ENCODE assay signal across 8 cellular contexts in genomic region chr6:113414511-113414910, GRCh38.
DNase-seq lines count a peak whose midpoint lies in the region; ATAC-seq and TF ChIP-seq lines count a peak whose summit lies in the region.

No MANE protein-coding gene starts in this region.

- no peaks in the 10 kb centered on the region for H3K36me3 Mint-ChIP-seq in nephron (ENCODE audit: low read depth)

- no peaks in the 10 kb centered on the region for H3K36me3 ChIP-seq in vagina

- H3K27me3 ChIP-seq in dorsolateral prefrontal cortex (no peaks in the 10 kb centered on the region), vagina (no peaks in the 10 kb centered on the region)

- TF ChIP-seq CTCF in dorsolateral prefrontal cortex (IDR thresholded peaks at IDR 0.05 in 54 of 56, conservative IDR thresholded peaks at IDR 0.05 in 2 of 56; ENCODE audit: low read depth in 1 of 56, partially characterized antibody in 56 of 56) (peak in 38 of 56 donors; percentile 15 to 55 (median 33)), nephron (IDR thresholded peaks at IDR 0.05; ENCODE audit: unreplicated experiment in 3 of 3) (peak in 1 of 3 experiments; percentile 22), vagina (IDR thresholded peaks at IDR 0.05) (peak in 1 of 3 experiments; percentile 23)

- peaks cover 17% of the 10 kb centered on the region for H3K4me1 ChIP-seq in vagina

- H3K27me3 Mint-ChIP-seq in nephron (ENCODE audit: low read depth), result no peaks in the 10 kb centered on the region

- H3K27ac Mint-ChIP-seq in nephron, result peak overlapping the region; percentile 1 to 20 (median 12)

- intact Hi-C loops in dorsolateral prefrontal cortex (cut with DNase I), result no loop called here
- intact Hi-C loops in vagina (cut with DNase I), result no loop called here

- DNase-seq in DMS114 treated with DMSO at 0.1 percent for 48 hours (lab: John Stamatoyannopoulos, UW; ENCODE audit: unreplicated experiment) (peak; percentile 22), NCI-H526 (lab: John Stamatoyannopoulos, UW) (peak; percentile 2 to 56), dorsolateral prefrontal cortex (peak in 2 of 10 donors; percentile 10 to 57), vagina (ENCODE audit: extremely low spot score in 2 of 2) (no peak)

- H3K4me3 ChIP-seq in dorsolateral prefrontal cortex (no peak overlapping the region), vagina (no peak overlapping the region)

- no peak for TF ChIP-seq POLR2A in vagina (IDR thresholded peaks at IDR 0.05)

- ATAC-seq in HG03460 (IDR thresholded peaks at IDR 0.05; ENCODE audit: unreplicated experiment) (no peak), HG02610 (IDR thresholded peaks at IDR 0.05; ENCODE audit: unreplicated experiment) (no peak), GM19397 (IDR thresholded peaks at IDR 0.05; ENCODE audit: unreplicated experiment) (no peak)

- no peak overlapping the region for H3K4me3 Mint-ChIP-seq in nephron

- H3K27ac ChIP-seq in dorsolateral prefrontal cortex, result no peak overlapping the region
- no peak overlapping the region for H3K27ac ChIP-seq in vagina

- H3K4me1 Mint-ChIP-seq in nephron, result peaks cover 15% of the 10 kb centered on the region

- H3K9me3 Mint-ChIP-seq in nephron, result no peaks in the 10 kb centered on the region

- H3K9me3 ChIP-seq in vagina, result no peaks in the 10 kb centered on the region

Comparison
In these comparisons a context has a peak if more than half of its experiments do, and no peak if none do; other contexts are left out.
1. DNase-seq: peak in DMS114 treated with DMSO at 0.1 percent for 48 hours (single experiment) and NCI-H526 (2 of 2); none in vagina (0 of 2).